29 cellular contexts compared by ENCODE assay signal in the genomic region with DNA sequence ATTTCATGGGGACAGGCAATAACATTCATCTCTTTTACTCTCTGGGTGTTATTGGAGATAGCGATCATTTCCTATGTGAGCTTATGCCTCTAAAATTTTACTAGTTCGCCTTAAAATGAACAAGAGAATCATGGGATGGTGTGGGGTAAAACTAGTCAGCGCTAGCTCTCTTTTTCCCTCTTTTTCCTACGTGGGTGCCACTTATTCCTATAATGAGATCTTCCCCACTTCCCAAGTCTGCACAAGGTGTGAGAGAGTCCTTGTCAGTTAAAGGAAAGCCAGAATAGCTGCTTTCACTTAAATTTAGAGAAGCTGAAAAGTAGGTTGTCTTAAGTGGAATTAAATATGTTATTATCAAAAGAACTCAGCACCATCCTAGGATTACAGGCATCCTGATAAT.
A peak's percentile ranks its signal among the peaks of the same experiment; 100 is the strongest.
DNase-seq lines count a peak whose midpoint lies in the region; ATAC-seq, FAIRE-seq and TF ChIP-seq lines count a peak whose summit lies in the region.
"Had no signal": no experiment of that assay in that cellular context is flagged by ENCODE, and none has a peak within 500 bp of the region (broad histone marks: within the 10 kb centered on the region; RNA-seq: fewer than 3 reads in every experiment).

No MANE protein-coding gene starts in this region.

- H3K79me2 ChIP-seq in OCI-LY3 (ENCODE audit: low read length) = no peaks in the 10 kb centered on the region
- no peaks in the 10 kb centered on the region for H3K79me2 ChIP-seq in endothelial cell of umbilical vein (ENCODE audit: control insufficient read depth, insufficient read depth, low read length)
- H3K79me2 ChIP-seq in parathyroid adenoma = no peaks in the 10 kb centered on the region

- BruUV-seq in endothelial cell of umbilical vein (replicated peaks; lab: Mats Ljungman, UMichigan) = no TSS peak

- no peaks in the 10 kb centered on the region for H3K27me3 ChIP-seq in OCI-LY3 (ENCODE audit: low read depth, low read length)
- H3K27me3 ChIP-seq in endothelial cell of umbilical vein (ENCODE audit: control insufficient read depth in 2 of 2, insufficient read depth in 2 of 2, low read length in 2 of 2) = no peaks in the 10 kb centered on the region
- no peaks in the 10 kb centered on the region for H3K27me3 ChIP-seq in parathyroid adenoma (ENCODE audit: control insufficient read depth, insufficient read depth, low read length)
- H3K27me3 ChIP-seq in H7 (ENCODE audit: control insufficient read depth, insufficient read depth, low read length) = no peaks in the 10 kb centered on the region

- H3K9ac ChIP-seq in OCI-LY3 (ENCODE audit: low read length) (no peak overlapping the region), endothelial cell of umbilical vein (replicated peaks; ENCODE audit: extremely low read depth, insufficient read depth, low read length) (no peak overlapping the region), parathyroid adenoma (no peak overlapping the region)

- H3K4me1 ChIP-seq in OCI-LY3 (ENCODE audit: low read length) = peaks cover 56% of the 10 kb centered on the region
- peaks cover 35% of the 10 kb centered on the region for H3K4me1 ChIP-seq in endothelial cell of umbilical vein (ENCODE audit: control insufficient read depth, extremely low read depth, insufficient read depth, low read length)
- H3K4me1 ChIP-seq in parathyroid adenoma = no peaks in the 10 kb centered on the region
- H3K4me1 ChIP-seq: A549, Caco-2 had no signal

- dilution Hi-C loops in endothelial cell of umbilical vein (cut with MboI; ENCODE audit: extremely low pct_ligation_motif_present, low sequenced_read_pairs) = no loop called here

- H3K9me3 ChIP-seq in OCI-LY3 (ENCODE audit: insufficient read depth, low read length) (no peaks in the 10 kb centered on the region), endothelial cell of umbilical vein (replicated peaks; ENCODE audit: control insufficient read depth, insufficient read depth, low read length) (no peaks in the 10 kb centered on the region), parathyroid adenoma (ENCODE audit: control insufficient read depth, low read length) (no peaks in the 10 kb centered on the region)
- H3K9me3 ChIP-seq: A549, Caco-2 had no signal

- TF ChIP-seq POLR2A in endothelial cell of umbilical vein (IDR thresholded peaks at IDR 0.05; ENCODE audit: low read depth, low read length) = no peak

- no peaks in the 10 kb centered on the region for H3K9me1 ChIP-seq in endothelial cell of umbilical vein (replicated peaks; ENCODE audit: control insufficient read depth, extremely low read depth, insufficient read depth, low read length)

- H3K4me2 ChIP-seq in OCI-LY3 (ENCODE audit: low read length) = peak overlapping the region; percentile 41
- H3K4me2 ChIP-seq in endothelial cell of umbilical vein (ENCODE audit: insufficient read depth, low read length) = no peak overlapping the region
- no peak overlapping the region for H3K4me2 ChIP-seq in parathyroid adenoma (ENCODE audit: low read length)
- H3K4me2 ChIP-seq: A549 had no signal

- TF ChIP-seq CTCF in OCI-LY3 (IDR thresholded peaks at IDR 0.05; ENCODE audit: low read depth, low read length) (no peak), endothelial cell of umbilical vein (IDR thresholded peaks at IDR 0.05; ENCODE audit: extremely low read depth in 1 of 2, insufficient read depth in 1 of 2, low read depth in 1 of 2, low read length in 2 of 2) (no peak), parathyroid adenoma (IDR thresholded peaks at IDR 0.05) (no peak)

- no peak for FAIRE-seq in endothelial cell of umbilical vein (lab: Jason Lieb, UNC)
- FAIRE-seq: A549, GM12878, HepG2 had no signal

- no peak overlapping the region for H2AFZ ChIP-seq in OCI-LY3 (ENCODE audit: low read depth, low read length)
- H2AFZ ChIP-seq in endothelial cell of umbilical vein (ENCODE audit: low read depth, low read length) = peak overlapping the region; percentile 20
- peak overlapping the region; percentile 16 for H2AFZ ChIP-seq in parathyroid adenoma

- POLR2A ChIA-PET in endothelial cell of umbilical vein (lab: Charles Lee) = interaction anchor here (0.6 kb wide), 1 partner anchor 57 kb away, joined by 3 read pairs; no protein-coding TSS in a partner anchor

- intact Hi-C loops in endothelial cell of umbilical vein (cut with micrococcal nuclease) = loop anchor here (5.0 kb wide), 1 partner anchor 199 kb away; the partner anchor contains the start of gene COL21A1

- H3K4me3 ChIP-seq in OCI-LY3 (ENCODE audit: low read length) (no peak overlapping the region), endothelial cell of umbilical vein (replicated peaks in 1 of 3; ENCODE audit: insufficient read depth in 1 of 3, low read depth in 1 of 3, low read length in 3 of 3) (no peak overlapping the region), parathyroid adenoma (ENCODE audit: low read depth, low read length) (no peak overlapping the region), H7 (ENCODE audit: insufficient read depth, low read depth, low read length) (no peak overlapping the region)
- H3K4me3 ChIP-seq: A549, GM12878 had no signal

- H3K36me3 ChIP-seq in OCI-LY3 (replicated peaks; ENCODE audit: low read depth, low read length) = no peaks in the 10 kb centered on the region
- no peaks in the 10 kb centered on the region for H3K36me3 ChIP-seq in endothelial cell of umbilical vein (ENCODE audit: control insufficient read depth in 2 of 2, extremely low read depth in 1 of 2, insufficient read depth in 2 of 2, low read length in 2 of 2)
- H3K36me3 ChIP-seq in parathyroid adenoma (ENCODE audit: control insufficient read depth, insufficient read depth, low read length) = no peaks in the 10 kb centered on the region
- no peaks in the 10 kb centered on the region for H3K36me3 ChIP-seq in H7 (replicated peaks; ENCODE audit: control insufficient read depth, insufficient read depth, low read length)

- ATAC-seq in GM21390 (IDR thresholded peaks at IDR 0.05; ENCODE audit: unreplicated experiment) = peak; percentile 6
- ATAC-seq: A549; CD8-positive, alpha-beta T cell; HepG2 had no signal

- CTCF ChIA-PET in endothelial cell of umbilical vein (lab: Charles Lee) = interaction anchor here (0.7 to 1.6 kb wide), 7 partner anchors 10 to 243 kb away, joined by 3 to 8 read pairs (median 4); no protein-coding TSS in a partner anchor

- DNase-seq in endothelial cell of umbilical vein (ENCODE audit: low read depth, low spot score) (no peak), H7 (no peak), kidney glomerular epithelial cell (lab: John Stamatoyannopoulos, UW) (no peak), NCI-H510A treated with DMSO at 0.1 percent for 48 hours (lab: John Stamatoyannopoulos, UW) (no peak), amygdala (lab: John Stamatoyannopoulos, UW) (no peak)
- DNase-seq: C1 segment of cervical spinal cord; Caco-2; CD8-positive, alpha-beta T cell; DMS 273 treated with DMSO at 0.1 percent for 48 hours; DMS79; EL; GDM1; Karpas-422; NCI-H1092; NCI-H1417 treated with DMSO at 0.1 percent for 48 hours; NCI-H1694 treated with DMSO at 0.1 percent for 48 hours; NCI-H2081; NCI-H2171; NCI-H226; NCI-H524; NCI-H748 treated with DMSO at 0.1 percent for 48 hours; RPMI8226; SHP77 had no signal

- H3K27ac ChIP-seq in OCI-LY3 (ENCODE audit: low read length) (peak overlapping the region; percentile 25), endothelial cell of umbilical vein (ENCODE audit: insufficient read depth, low read depth, low read length) (peak overlapping the region; percentile 41), parathyroid adenoma (no peak overlapping the region)
- H3K27ac ChIP-seq: A549 had no signal

- H4K20me1 ChIP-seq in OCI-LY3 (ENCODE audit: insufficient read depth, low read length) (no peaks in the 10 kb centered on the region), endothelial cell of umbilical vein (replicated peaks; ENCODE audit: control insufficient read depth, extremely low read depth, insufficient read depth, low read length) (no peaks in the 10 kb centered on the region)

TF ChIP-seq in endothelial cell of umbilical vein, 7 proteins besides CTCF, POLR2A, EP300 and RAD21:
- no peak for TF ChIP-seq EZH2 (IDR thresholded peaks at IDR 0.05; ENCODE audit: borderline replicate concordance, low read depth, low read length, severe bottlenecking)
- peak; percentile 6 for TF ChIP-seq GATA2 (IDR thresholded peaks at IDR 0.05; ENCODE audit: insufficient read depth, insufficient read length, low read depth, low read length)
